Comparison of ENCODE assay signal across 23 cellular contexts in the genomic region with DNA sequence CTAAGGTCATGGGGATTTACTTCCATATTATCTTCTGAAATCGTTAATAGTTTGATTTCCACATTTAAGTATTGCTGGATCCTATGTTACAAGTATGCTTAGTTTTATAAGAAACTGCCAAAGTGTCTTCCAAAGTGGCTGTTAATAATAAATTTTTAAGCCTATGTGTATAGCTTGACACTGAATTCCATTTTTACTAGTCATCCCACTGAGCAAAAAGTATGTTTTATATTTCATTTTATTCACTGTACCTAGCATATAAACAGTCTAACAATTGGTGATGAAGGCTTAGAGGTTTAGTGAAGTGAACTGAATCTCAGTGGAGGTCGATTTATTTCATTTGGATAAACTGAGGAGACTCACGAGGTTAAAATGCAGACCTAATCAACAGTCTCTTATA.
DNase-seq lines count a peak whose midpoint lies in the region; ATAC-seq and TF ChIP-seq lines count a peak whose summit lies in the region.
"Had no signal": no experiment of that assay in that cellular context is flagged by ENCODE, and none has a peak within 500 bp of the region (broad histone marks: within the 10 kb centered on the region; RNA-seq: fewer than 3 reads in every experiment).

No MANE protein-coding gene starts in this region.

- H3K9me3 ChIP-seq in osteoblast (ENCODE audit: low read depth, low read length) (no peaks in the 10 kb centered on the region), heart left ventricle (no peaks in the 10 kb centered on the region)

- peak overlapping the region; percentile 17 for H2AFZ ChIP-seq in osteoblast (ENCODE audit: low read length)

- intact Hi-C loops in heart left ventricle (cut with DNase I), result no loop called here

- H4K20me1 ChIP-seq in osteoblast (ENCODE audit: insufficient read depth, low read length), result no peaks in the 10 kb centered on the region

- no peak overlapping the region for H3K4me3 ChIP-seq in fibroblast of mammary gland (ENCODE audit: control insufficient read depth, low read depth, low read length)
- H3K4me3 ChIP-seq in osteoblast (ENCODE audit: insufficient read depth, low read length), result no peak overlapping the region
- H3K4me3 ChIP-seq in heart left ventricle, result no peak overlapping the region
- H3K4me3 ChIP-seq: K562, SK-N-MC had no signal

- H3K4me1 Mint-ChIP-seq in HFFc6 (ENCODE audit: low read depth), result peaks cover 68% of the 10 kb centered on the region
- no peaks in the 10 kb centered on the region for H3K4me1 Mint-ChIP-seq in activated naive CD8-positive, alpha-beta T cell treated with anti-CD3 and anti-CD28 coated beads for 36 hours
- H3K4me1 Mint-ChIP-seq: B cell, CD14-positive monocyte had no signal

- H3K27me3 Mint-ChIP-seq in HFFc6 (ENCODE audit: insufficient read depth), result no peaks in the 10 kb centered on the region
- no peaks in the 10 kb centered on the region for H3K27me3 Mint-ChIP-seq in activated naive CD8-positive, alpha-beta T cell treated with anti-CD3 and anti-CD28 coated beads for 36 hours
- H3K27me3 Mint-ChIP-seq: B cell had no signal

- no peak for ATAC-seq in GM19351 (IDR thresholded peaks at IDR 0.05; ENCODE audit: unreplicated experiment)
- ATAC-seq in heart left ventricle, result no peak
- ATAC-seq: HepG2, K562 had no signal

- H3K27ac ChIP-seq in osteoblast (ENCODE audit: low read depth, low read length), result peak overlapping the region; percentile 48
- H3K27ac ChIP-seq in heart left ventricle, result no peak overlapping the region
- H3K27ac ChIP-seq: SK-N-MC had no signal

- H3K79me2 ChIP-seq in osteoblast (ENCODE audit: insufficient read depth, low read length), result peaks cover 12% of the 10 kb centered on the region

- no peak for TF ChIP-seq POLR2A in heart left ventricle (IDR thresholded peaks at IDR 0.05)

- H3K27ac Mint-ChIP-seq in HFFc6, result peak overlapping the region; percentile 65
- no peak overlapping the region for H3K27ac Mint-ChIP-seq in activated naive CD8-positive, alpha-beta T cell treated with anti-CD3 and anti-CD28 coated beads for 36 hours
- H3K27ac Mint-ChIP-seq: B cell, CD14-positive monocyte had no signal

- H3K36me3 ChIP-seq in osteoblast (ENCODE audit: insufficient read depth, low read length) (peaks cover 9% of the 10 kb centered on the region), heart left ventricle (no peaks in the 10 kb centered on the region)

- WGBS in heart left ventricle, 4 donors, result 89 to 93% (median 91%) methylated on average over 3 of the region's 3 CpGs

- H3K4me2 ChIP-seq in osteoblast (ENCODE audit: insufficient read depth, low read length), result peak overlapping the region; percentile 26

- peaks cover 38% of the 10 kb centered on the region for H3K36me3 Mint-ChIP-seq in HFFc6 (ENCODE audit: low read depth)
- H3K36me3 Mint-ChIP-seq in activated naive CD8-positive, alpha-beta T cell treated with anti-CD3 and anti-CD28 coated beads for 36 hours, result no peaks in the 10 kb centered on the region
- H3K36me3 Mint-ChIP-seq: CD14-positive monocyte had no signal

- H3K4me1 ChIP-seq in osteoblast (ENCODE audit: insufficient read depth, low read length) (peaks cover 24% of the 10 kb centered on the region), heart left ventricle (no peaks in the 10 kb centered on the region)

- H3K9me3 Mint-ChIP-seq in HFFc6, result peaks cover 5% of the 10 kb centered on the region; the same call in 1 of the 2 replicates
- H3K9me3 Mint-ChIP-seq in activated naive CD8-positive, alpha-beta T cell treated with anti-CD3 and anti-CD28 coated beads for 36 hours, result no peaks in the 10 kb centered on the region

- H3K4me3 Mint-ChIP-seq in HFFc6, result no peak overlapping the region
- H3K4me3 Mint-ChIP-seq in activated naive CD8-positive, alpha-beta T cell treated with anti-CD3 and anti-CD28 coated beads for 36 hours, result no peak overlapping the region
- H3K4me3 Mint-ChIP-seq: B cell, CD14-positive monocyte had no signal

- TF ChIP-seq CTCF in HFFc6 (IDR thresholded peaks at IDR 0.05) (no peak), fibroblast of mammary gland (conservative IDR thresholded peaks at IDR 0.05; ENCODE audit: control insufficient read depth, insufficient read depth, low read depth, low read length) (no peak), osteoblast (IDR thresholded peaks at IDR 0.05; ENCODE audit: extremely low read depth, low read depth, low read length) (no peak), heart left ventricle (IDR thresholded peaks at IDR 0.05) (no peak)

- DNase-seq in EH (ENCODE audit: low read depth) (peak; percentile 51), HFFc6 (no peak), fibroblast of mammary gland (ENCODE audit: low read depth) (peak; percentile 8), osteoblast (ENCODE audit: insufficient read length, low spot score, missing footprints) (no peak), NCI-H2196 treated with DMSO at 0.1 percent for 48 hours (lab: John Stamatoyannopoulos, UW; ENCODE audit: unreplicated experiment) (no peak), heart left ventricle (no peak)
- no peak for DNase-seq in activated naive CD8-positive, alpha-beta T cell treated with anti-CD3 and anti-CD28 coated beads for 36 hours
- DNase-seq: Calu3, DMS79 treated with DMSO at 0.1 percent for 48 hours, Kasumi-1, NCI-H1105, NCI-H1436 treated with DMSO at 0.1 percent for 48 hours, NCI-H187 treated with DMSO at 0.1 percent for 48 hours, NCI-H2171 treated with DMSO at 0.1 percent for 48 hours, NCI-H524, NCI-H774, SIG-M5 had no signal

- H3K27me3 ChIP-seq in osteoblast (ENCODE audit: insufficient read depth, low read length) (no peaks in the 10 kb centered on the region), heart left ventricle (no peaks in the 10 kb centered on the region)

Comparison
In these comparisons a context has a peak if more than half of its experiments do, and no peak if none do; other contexts are left out.
1. DNase-seq: peak in EH (single experiment) and fibroblast of mammary gland (single experiment); none in HFFc6 (single experiment), osteoblast (single experiment), NCI-H2196 treated with DMSO at 0.1 percent for 48 hours (single experiment), heart left ventricle (0 of 5) and activated naive CD8-positive, alpha-beta T cell treated with anti-CD3 and anti-CD28 coated beads for 36 hours (single experiment).